16 cellular contexts compared by ENCODE assay signal in genomic region chr14:85921241-85921640, GRCh38.
"Had no signal": no experiment of that assay in that cellular context is flagged by ENCODE, and none has a peak within 500 bp of the region (broad histone marks: within the 10 kb centered on the region; RNA-seq: fewer than 3 reads in every experiment).

No MANE protein-coding gene starts in this region.

- DNase-seq: activated CD4-positive, alpha-beta T cell treated with anti-CD3 and anti-CD28 coated beads, Interleukin-2, amount 10 ng/mL, durations not matched to agents 24 days and 14 days; activated CD8-positive, alpha-beta T cell treated with anti-CD3 and anti-CD28 coated beads, Interleukin-2, amount 10 ng/mL, durations not matched to agents 7 days and 5 days; activated effector memory CD4-positive, alpha-beta T cell treated with Interleukin-2 at 50 U/mL for 16 hours; activated naive CD4-positive, alpha-beta T cell treated with anti-CD3 and anti-CD28 coated beads, Interleukin-2, amount 10 ng/mL, durations not matched to agents 7 days and 5 days; activated naive CD8-positive, alpha-beta T cell treated with anti-CD3 and anti-CD28 coated beads, Interleukin-2, amount 50 U/mL, for 24 hours; activated T-cell treated with anti-CD3 and anti-CD28 coated beads, Interleukin-2, amount 50 U/mL, for 48 hours; aorta; cerebellar nuclear complex; effector CD8-positive, alpha-beta T cell; naive B cell; ovary; sigmoid colon; stimulated activated naive B cell treated with anti-CD40 and anti-IgM and Interleukin-4, amounts not matched to agents 10 μg/mL and 1 μg/mL and 100 μg/mL, for 72 hours; uterus had no signal

- H3K4me1 Mint-ChIP-seq: activated CD4-positive, alpha-beta T cell treated with anti-CD3 and anti-CD28 coated beads, Interleukin-2, amount 10 ng/mL, durations not matched to agents 24 days and 14 days; activated naive CD4-positive, alpha-beta T cell treated with anti-CD3 and anti-CD28 coated beads, Interleukin-2, amount 10 ng/mL, durations not matched to agents 7 days and 5 days; activated naive CD8-positive, alpha-beta T cell treated with anti-CD3 and anti-CD28 coated beads, Interleukin-2, amount 50 U/mL, for 24 hours; stimulated activated naive B cell treated with anti-CD40 and anti-IgM and Interleukin-4, amounts not matched to agents 10 μg/mL and 1 μg/mL and 100 μg/mL, for 72 hours had no signal

- H3K4me3 Mint-ChIP-seq: activated CD4-positive, alpha-beta T cell treated with anti-CD3 and anti-CD28 coated beads, Interleukin-2, amount 10 ng/mL, durations not matched to agents 24 days and 14 days; activated CD8-positive, alpha-beta T cell treated with anti-CD3 and anti-CD28 coated beads, Interleukin-2, amount 10 ng/mL, durations not matched to agents 7 days and 5 days; activated naive CD4-positive, alpha-beta T cell treated with anti-CD3 and anti-CD28 coated beads, Interleukin-2, amount 10 ng/mL, durations not matched to agents 7 days and 5 days; activated naive CD8-positive, alpha-beta T cell treated with anti-CD3 and anti-CD28 coated beads, Interleukin-2, amount 50 U/mL, for 24 hours; naive B cell; stimulated activated naive B cell treated with anti-CD40 and anti-IgM and Interleukin-4, amounts not matched to agents 10 μg/mL and 1 μg/mL and 100 μg/mL, for 72 hours; T-helper 1 cell treated with Interleukin-12 subunit alpha and Interleukin-12 subunit beta and Interleukin-4 antibody, amounts not matched to agents 30 μg/mL and 1 μg/mL, for 36 hours had no signal

- H3K9me3 Mint-ChIP-seq: activated CD4-positive, alpha-beta T cell treated with anti-CD3 and anti-CD28 coated beads, Interleukin-2, amount 10 ng/mL, durations not matched to agents 24 days and 14 days; activated naive CD4-positive, alpha-beta T cell treated with anti-CD3 and anti-CD28 coated beads, Interleukin-2, amount 10 ng/mL, durations not matched to agents 7 days and 5 days; activated naive CD8-positive, alpha-beta T cell treated with anti-CD3 and anti-CD28 coated beads, Interleukin-2, amount 50 U/mL, for 24 hours; stimulated activated naive B cell treated with anti-CD40 and anti-IgM and Interleukin-4, amounts not matched to agents 10 μg/mL and 1 μg/mL and 100 μg/mL, for 72 hours had no signal

- H3K27ac Mint-ChIP-seq: activated CD4-positive, alpha-beta T cell treated with anti-CD3 and anti-CD28 coated beads, Interleukin-2, amount 10 ng/mL, durations not matched to agents 24 days and 14 days; activated CD8-positive, alpha-beta T cell treated with anti-CD3 and anti-CD28 coated beads, Interleukin-2, amount 10 ng/mL, durations not matched to agents 7 days and 5 days; activated naive CD4-positive, alpha-beta T cell treated with anti-CD3 and anti-CD28 coated beads, Interleukin-2, amount 10 ng/mL, durations not matched to agents 7 days and 5 days; activated naive CD8-positive, alpha-beta T cell treated with anti-CD3 and anti-CD28 coated beads, Interleukin-2, amount 50 U/mL, for 24 hours; stimulated activated naive B cell treated with anti-CD40 and anti-IgM and Interleukin-4, amounts not matched to agents 10 μg/mL and 1 μg/mL and 100 μg/mL, for 72 hours; T-helper 1 cell treated with Interleukin-12 subunit alpha and Interleukin-12 subunit beta and Interleukin-4 antibody, amounts not matched to agents 30 μg/mL and 1 μg/mL, for 36 hours had no signal

- ATAC-seq: activated CD8-positive, alpha-beta T cell treated with anti-CD3 and anti-CD28 coated beads, Interleukin-2, amount 10 ng/mL, durations not matched to agents 7 days and 5 days; activated naive CD8-positive, alpha-beta T cell treated with anti-CD3 and anti-CD28 coated beads, Interleukin-2, amount 50 U/mL, for 24 hours; left lobe of liver; stimulated activated naive B cell treated with anti-CD40 and anti-IgM and Interleukin-4, amounts not matched to agents 10 μg/mL and 1 μg/mL and 100 μg/mL, for 72 hours had no signal

- H3K36me3 Mint-ChIP-seq: activated naive CD4-positive, alpha-beta T cell treated with anti-CD3 and anti-CD28 coated beads, Interleukin-2, amount 10 ng/mL, durations not matched to agents 7 days and 5 days; naive B cell; stimulated activated naive B cell treated with anti-CD40 and anti-IgM and Interleukin-4, amounts not matched to agents 10 μg/mL and 1 μg/mL and 100 μg/mL, for 72 hours had no signal

- H3K27me3 Mint-ChIP-seq: activated CD4-positive, alpha-beta T cell treated with anti-CD3 and anti-CD28 coated beads, Interleukin-2, amount 10 ng/mL, durations not matched to agents 24 days and 14 days; activated naive CD4-positive, alpha-beta T cell treated with anti-CD3 and anti-CD28 coated beads, Interleukin-2, amount 10 ng/mL, durations not matched to agents 7 days and 5 days; activated naive CD8-positive, alpha-beta T cell treated with anti-CD3 and anti-CD28 coated beads, Interleukin-2, amount 50 U/mL, for 24 hours had no signal
